ENCODE assay signal across 1 cellular context in genomic region chr4:73396993-73397972, GRCh38.
TF ChIP-seq lines count a peak whose summit lies in the region.

No MANE protein-coding gene starts in this region.

TF ChIP-seq in HepG2, 621 proteins besides CTCF, POLR2A, EP300 and RAD21 (continued from another document and continues in another):
- peak; percentile 33; the same call in 1 of the 2 replicates for TF ChIP-seq DRAP1 (CRISPR knock-in tag; IDR thresholded peaks at IDR 0.05)
- no peak for TF ChIP-seq ZNF543 (CRISPR knock-in tag; IDR thresholded peaks at IDR 0.05)
- TF ChIP-seq ERF (CRISPR knock-in tag; IDR thresholded peaks at IDR 0.05) = peak; percentile 35; the same call in 1 of the 2 replicates
- TF ChIP-seq ARID4A (CRISPR knock-in tag; IDR thresholded peaks at IDR 0.05; ENCODE audit: borderline replicate concordance) = 0 out of 2 replicates have a peak, but pooled peaks have one; percentile 15
- TF ChIP-seq YEATS2 (CRISPR knock-in tag; IDR thresholded peaks at IDR 0.05; ENCODE audit: borderline replicate concordance) = no peak
- peak; percentile 41; the same call in 1 of the 2 replicates for TF ChIP-seq ZBED4 (CRISPR knock-in tag; IDR thresholded peaks at IDR 0.05; ENCODE audit: borderline replicate concordance)
- peak; percentile 66; the same call in 1 of the 2 replicates for TF ChIP-seq FOXJ3 (CRISPR knock-in tag; IDR thresholded peaks at IDR 0.05; ENCODE audit: borderline replicate concordance)
- no peak for TF ChIP-seq ZNF883 (CRISPR knock-in tag; IDR thresholded peaks at IDR 0.05; ENCODE audit: not compliant biosample characterization)
- peak; percentile 90 for TF ChIP-seq MED1 (CRISPR knock-in tag; IDR thresholded peaks at IDR 0.05)
- peak; percentile 84; the same call in 1 of the 2 replicates for TF ChIP-seq AHDC1 (CRISPR knock-in tag; IDR thresholded peaks at IDR 0.05; ENCODE audit: borderline replicate concordance)
- TF ChIP-seq TEAD3 (CRISPR knock-in tag; optimal IDR thresholded peaks at IDR 0.05; ENCODE audit: borderline replicate concordance) = peak; percentile 50
- TF ChIP-seq SNAI1 (CRISPR knock-in tag; IDR thresholded peaks at IDR 0.05; ENCODE audit: borderline replicate concordance) = no peak
- peak; percentile 68 for TF ChIP-seq ISL2 (CRISPR knock-in tag; IDR thresholded peaks at IDR 0.05)
- no peak for TF ChIP-seq SMYD3 (CRISPR knock-in tag; IDR thresholded peaks at IDR 0.05)
- TF ChIP-seq CBX1 (IDR thresholded peaks at IDR 0.05; ENCODE audit: low read depth) = no peak
- no peak for TF ChIP-seq ZNF34 (CRISPR knock-in tag; IDR thresholded peaks at IDR 0.05; ENCODE audit: borderline replicate concordance)
- TF ChIP-seq NCOA2 (CRISPR knock-in tag; IDR thresholded peaks at IDR 0.05) = peak; percentile 69
- TF ChIP-seq RBFOX2 (IDR thresholded peaks at IDR 0.05; ENCODE audit: low read depth, low read length) = peak; percentile 55
- no peak; the same call in 1 of the 2 replicates for TF ChIP-seq TFDP2 (CRISPR knock-in tag; IDR thresholded peaks at IDR 0.05)
- TF ChIP-seq HDAC2 (CRISPR knock-in tag; IDR thresholded peaks at IDR 0.05) = peak; percentile 56
- no peak for TF ChIP-seq ZNF574 (CRISPR knock-in tag; IDR thresholded peaks at IDR 0.05)
- TF ChIP-seq HDAC1 (CRISPR knock-in tag; IDR thresholded peaks at IDR 0.05) = peak; percentile 56; the same call in 1 of the 2 replicates
- peak; percentile 85 for TF ChIP-seq SIX1 (CRISPR knock-in tag; IDR thresholded peaks at IDR 0.05; ENCODE audit: borderline replicate concordance)
- TF ChIP-seq ZNF550 (CRISPR knock-in tag; IDR thresholded peaks at IDR 0.05; ENCODE audit: borderline replicate concordance) = no peak
- TF ChIP-seq GATAD1 (CRISPR knock-in tag; IDR thresholded peaks at IDR 0.05) = 0 out of 2 replicates have a peak, but pooled peaks have one; percentile 13
- TF ChIP-seq RCOR2 (CRISPR knock-in tag; IDR thresholded peaks at IDR 0.05) = peak; percentile 75; the same call in 1 of the 2 replicates
- TF ChIP-seq EHMT2 (IDR thresholded peaks at IDR 0.05; ENCODE audit: borderline replicate concordance, low read depth, low read length) = peak; percentile 6; the same call in 1 of the 2 replicates
- TF ChIP-seq ZNF749 (CRISPR knock-in tag; IDR thresholded peaks at IDR 0.05; ENCODE audit: borderline replicate concordance) = 0 out of 2 replicates have a peak, but pooled peaks have one; percentile 35
- no peak for TF ChIP-seq ZNF768 (CRISPR knock-in tag; IDR thresholded peaks at IDR 0.05)
- no peak for TF ChIP-seq ZNF276 (CRISPR knock-in tag; IDR thresholded peaks at IDR 0.05; ENCODE audit: low read depth)
- TF ChIP-seq ZNF251 (CRISPR knock-in tag; IDR thresholded peaks at IDR 0.05) = no peak
- no peak for TF ChIP-seq TFAP4 (IDR thresholded peaks at IDR 0.05; ENCODE audit: borderline replicate concordance, low read depth)
- no peak for TF ChIP-seq ZNF430 (CRISPR knock-in tag; IDR thresholded peaks at IDR 0.05)
- peak; percentile 82 for TF ChIP-seq NR2F2 (IDR thresholded peaks at IDR 0.05; ENCODE audit: borderline replicate concordance, low read depth)
- TF ChIP-seq TAF1 (CRISPR knock-in tag; IDR thresholded peaks at IDR 0.05) = no peak
- no peak for TF ChIP-seq ZNF230 (CRISPR knock-in tag; IDR thresholded peaks at IDR 0.05)
